In the genomic region with DNA sequence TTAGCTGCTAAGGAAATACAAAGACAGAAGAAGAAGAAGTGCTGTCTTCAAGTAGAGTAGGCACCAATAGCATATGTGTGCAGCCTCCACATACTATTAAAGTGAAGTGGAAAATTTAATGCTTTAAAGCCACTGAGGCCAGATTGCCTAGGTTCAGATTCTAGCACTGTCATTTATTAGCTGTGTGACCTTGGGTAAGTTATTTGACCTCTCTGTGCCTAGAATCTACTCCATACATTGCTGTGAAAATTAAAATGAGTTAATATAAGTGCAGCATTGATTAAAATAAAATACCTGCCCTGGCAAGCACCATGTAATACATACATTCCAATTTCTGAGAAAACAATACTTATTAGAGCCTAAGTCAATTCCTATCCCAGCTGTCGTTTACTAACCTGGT, we compare ENCODE assay signal across 2 cellular contexts.
TF ChIP-seq lines count a peak whose summit lies in the region.

No MANE protein-coding gene starts in this region.

TF ChIP-seq in HepG2, 621 proteins besides CTCF, POLR2A, EP300 and RAD21:
- TF ChIP-seq HNF4G (IDR thresholded peaks at IDR 0.05; ENCODE audit: borderline replicate concordance, low read depth, low read length) (no peak), HNF4G (CRISPR knock-in tag; IDR thresholded peaks at IDR 0.05; ENCODE audit: borderline replicate concordance, low read depth) (no peak), ZNF768 (CRISPR knock-in tag; IDR thresholded peaks at IDR 0.05) (peak; percentile 80; the same call in 1 of the 2 replicates), SMAD3 (CRISPR knock-in tag; IDR thresholded peaks at IDR 0.05) (no peak)
- TF ChIP-seq, protein P1, sequence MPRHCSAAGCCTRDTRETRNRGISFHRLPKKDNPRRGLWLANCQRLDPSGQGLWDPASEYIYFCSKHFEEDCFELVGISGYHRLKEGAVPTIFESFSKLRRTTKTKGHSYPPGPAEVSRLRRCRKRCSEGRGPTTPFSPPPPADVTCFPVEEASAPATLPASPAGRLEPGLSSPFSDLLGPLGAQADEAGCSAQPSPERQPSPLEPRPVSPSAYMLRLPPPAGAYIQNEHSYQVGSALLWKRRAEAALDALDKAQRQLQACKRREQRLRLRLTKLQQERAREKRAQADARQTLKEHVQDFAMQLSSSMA (CRISPR knock-in tag; IDR thresholded peaks at IDR 0.05): no peak
- TF ChIP-seq, protein P2, sequence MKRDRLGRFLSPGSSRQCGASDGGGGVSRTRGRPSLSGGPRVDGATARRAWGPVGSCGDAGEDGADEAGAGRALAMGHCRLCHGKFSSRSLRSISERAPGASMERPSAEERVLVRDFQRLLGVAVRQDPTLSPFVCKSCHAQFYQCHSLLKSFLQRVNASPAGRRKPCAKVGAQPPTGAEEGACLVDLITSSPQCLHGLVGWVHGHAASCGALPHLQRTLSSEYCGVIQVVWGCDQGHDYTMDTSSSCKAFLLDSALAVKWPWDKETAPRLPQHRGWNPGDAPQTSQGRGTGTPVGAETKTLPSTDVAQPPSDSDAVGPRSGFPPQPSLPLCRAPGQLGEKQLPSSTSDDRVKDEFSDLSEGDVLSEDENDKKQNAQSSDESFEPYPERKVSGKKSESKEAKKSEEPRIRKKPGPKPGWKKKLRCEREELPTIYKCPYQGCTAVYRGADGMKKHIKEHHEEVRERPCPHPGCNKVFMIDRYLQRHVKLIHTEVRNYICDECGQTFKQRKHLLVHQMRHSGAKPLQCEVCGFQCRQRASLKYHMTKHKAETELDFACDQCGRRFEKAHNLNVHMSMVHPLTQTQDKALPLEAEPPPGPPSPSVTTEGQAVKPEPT (CRISPR knock-in tag; IDR thresholded peaks at IDR 0.05; ENCODE audit: low read depth): no peak
- TF ChIP-seq, protein P3, sequence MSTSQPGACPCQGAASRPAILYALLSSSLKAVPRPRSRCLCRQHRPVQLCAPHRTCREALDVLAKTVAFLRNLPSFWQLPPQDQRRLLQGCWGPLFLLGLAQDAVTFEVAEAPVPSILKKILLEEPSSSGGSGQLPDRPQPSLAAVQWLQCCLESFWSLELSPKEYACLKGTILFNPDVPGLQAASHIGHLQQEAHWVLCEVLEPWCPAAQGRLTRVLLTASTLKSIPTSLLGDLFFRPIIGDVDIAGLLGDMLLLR (CRISPR knock-in tag; IDR thresholded peaks at IDR 0.05): no peak
- TF ChIP-seq, protein P4, sequence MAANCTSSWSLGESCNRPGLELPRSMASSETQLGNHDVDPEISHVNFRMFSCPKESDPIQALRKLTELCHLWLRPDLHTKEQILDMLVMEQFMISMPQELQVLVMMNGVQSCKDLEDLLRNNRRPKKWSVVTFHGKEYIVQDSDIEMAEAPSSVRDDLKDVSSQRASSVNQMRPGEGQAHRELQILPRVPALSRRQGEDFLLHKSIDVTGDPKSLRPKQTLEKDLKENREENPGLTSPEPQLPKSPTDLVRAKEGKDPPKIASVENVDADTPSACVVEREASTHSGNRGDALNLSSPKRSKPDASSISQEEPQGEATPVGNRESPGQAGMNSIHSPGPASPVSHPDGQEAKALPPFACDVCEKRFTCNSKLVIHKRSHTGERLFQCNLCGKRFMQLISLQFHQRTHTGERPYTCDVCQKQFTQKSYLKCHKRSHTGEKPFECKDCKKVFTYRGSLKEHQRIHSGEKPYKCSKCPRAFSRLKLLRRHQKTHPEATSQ (CRISPR knock-in tag; IDR thresholded peaks at IDR 0.05; ENCODE audit: borderline replicate concordance): no peak
- TF ChIP-seq, protein P5, sequence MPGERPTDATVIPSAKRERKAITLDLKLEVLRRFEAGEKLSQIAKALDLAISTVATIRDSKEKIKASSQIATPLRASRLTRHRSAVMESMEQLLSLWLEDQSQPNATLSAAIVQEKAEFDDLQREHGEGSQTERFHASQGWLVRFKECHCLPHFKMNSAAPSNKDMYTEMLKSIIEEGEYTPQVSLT (CRISPR knock-in tag; IDR thresholded peaks at IDR 0.05; ENCODE audit: borderline replicate concordance, low read depth): no peak

TF ChIP-seq in HEK293, 187 proteins besides CTCF, POLR2A, EP300 and RAD21:
- TF ChIP-seq ZNF768 (tag by site-specific recombination; IDR thresholded peaks at IDR 0.05) (peak; percentile 30; the same call in 1 of the 2 replicates), ZNF837 (tag by site-specific recombination; IDR thresholded peaks at IDR 0.05) (no peak)
